ENCODE assay signal across 11 cellular contexts in genomic region chr12:104736307-104736706, GRCh38.
A peak's percentile ranks its signal among the peaks of the same experiment; 100 is the strongest.
DNase-seq lines count a peak whose midpoint lies in the region; ATAC-seq and TF ChIP-seq lines count a peak whose summit lies in the region.
"Had no signal": no experiment of that assay in that cellular context is flagged by ENCODE, and none has a peak within 500 bp of the region (broad histone marks: within the 10 kb centered on the region; RNA-seq: fewer than 3 reads in every experiment).

No MANE protein-coding gene starts in this region.

- no peaks in the 10 kb centered on the region for H3K9me3 Mint-ChIP-seq in HFFc6
- no peaks in the 10 kb centered on the region for H3K9me3 Mint-ChIP-seq in neural crest cell

- H3K27me3 Mint-ChIP-seq in HFFc6 (ENCODE audit: insufficient read depth) = peaks cover 3% of the 10 kb centered on the region; the same call in 1 of the 2 replicates
- H3K27me3 Mint-ChIP-seq in neural crest cell (ENCODE audit: low read depth) = no peaks in the 10 kb centered on the region

- peak overlapping the region; percentile 88 for H3K4me2 ChIP-seq in BLaER1

- peaks cover 100% of the 10 kb centered on the region for H4K20me1 ChIP-seq in BLaER1

- H3K27ac Mint-ChIP-seq in HFFc6 = peak overlapping the region; percentile 55
- H3K27ac Mint-ChIP-seq in neural crest cell (ENCODE audit: unreplicated experiment) = peak overlapping the region; percentile 81

- H3K4me3 Mint-ChIP-seq in HFFc6 (peak overlapping the region; percentile 9; the same call in 1 of the 2 replicates), neural crest cell (no peak overlapping the region)

- peaks cover 100% of the 10 kb centered on the region for H3K4me1 ChIP-seq in BLaER1

- no peaks in the 10 kb centered on the region for H3K27me3 ChIP-seq in BLaER1

- H3K9me3 ChIP-seq in BLaER1 = no peaks in the 10 kb centered on the region

- H3K36me3 ChIP-seq in BLaER1 = no peaks in the 10 kb centered on the region; the same call in 1 of the 2 replicates

- TF ChIP-seq CTCF in HFFc6 (IDR thresholded peaks at IDR 0.05) = no peak
- no peak for TF ChIP-seq CTCF in cardiac fibroblast (IDR thresholded peaks at IDR 0.05; ENCODE audit: low read depth, low read length)
- no peak for TF ChIP-seq CTCF in neural crest cell (conservative IDR thresholded peaks at IDR 0.05)

- no peak overlapping the region for H3K9ac ChIP-seq in BLaER1

- H3K4me1 Mint-ChIP-seq in HFFc6 (ENCODE audit: low read depth) = peaks cover 43% of the 10 kb centered on the region
- peaks cover 62% of the 10 kb centered on the region for H3K4me1 Mint-ChIP-seq in neural crest cell

- H3K27ac ChIP-seq in BLaER1 = peak overlapping the region; percentile 48; the same call in 1 of the 2 replicates

- DNase-seq in HFFc6 = peak; percentile 69
- peak; percentile 47 to 89 for DNase-seq in cardiac fibroblast (ENCODE audit: low read depth in 2 of 2)
- no peak for DNase-seq in neural crest cell (ENCODE audit: low read depth, low spot score)
- no peak for DNase-seq in stimulated activated CD4-positive, alpha-beta T cell treated with anti-CD3 and anti-CD28 coated beads, Interleukin-4, amount 100 ng/mL, for 24 hours
- DNase-seq: central memory CD4-positive, alpha-beta T cell; mammary epithelial cell; NCI-H524 treated with DMSO at 0.1 percent for 48 hours had no signal

- no peak overlapping the region for H3K4me3 ChIP-seq in BLaER1
- no peak overlapping the region for H3K4me3 ChIP-seq in cardiac fibroblast (replicated peaks in 1 of 2; ENCODE audit: low read depth in 2 of 2, low read length in 2 of 2)

- H3K36me3 Mint-ChIP-seq in HFFc6 (ENCODE audit: low read depth) = no peaks in the 10 kb centered on the region
- no peaks in the 10 kb centered on the region for H3K36me3 Mint-ChIP-seq in neural crest cell (ENCODE audit: low read depth)

- ATAC-seq in HG03378 (IDR thresholded peaks at IDR 0.05; ENCODE audit: unreplicated experiment) (no peak), HG02571 (IDR thresholded peaks at IDR 0.05; ENCODE audit: unreplicated experiment) (no peak), HG02938 (IDR thresholded peaks at IDR 0.05; ENCODE audit: unreplicated experiment) (no peak)

Comparison
In these comparisons a context has a peak if more than half of its experiments do, and no peak if none do; other contexts are left out.
1. DNase-seq: peak in HFFc6 (single experiment) and cardiac fibroblast (2 of 2); none in neural crest cell (single experiment) and stimulated activated CD4-positive, alpha-beta T cell treated with anti-CD3 and anti-CD28 coated beads, Interleukin-4, amount 100 ng/mL, for 24 hours (single experiment).